Comparison of ENCODE assay signal across 2 cellular contexts in the genomic region with DNA sequence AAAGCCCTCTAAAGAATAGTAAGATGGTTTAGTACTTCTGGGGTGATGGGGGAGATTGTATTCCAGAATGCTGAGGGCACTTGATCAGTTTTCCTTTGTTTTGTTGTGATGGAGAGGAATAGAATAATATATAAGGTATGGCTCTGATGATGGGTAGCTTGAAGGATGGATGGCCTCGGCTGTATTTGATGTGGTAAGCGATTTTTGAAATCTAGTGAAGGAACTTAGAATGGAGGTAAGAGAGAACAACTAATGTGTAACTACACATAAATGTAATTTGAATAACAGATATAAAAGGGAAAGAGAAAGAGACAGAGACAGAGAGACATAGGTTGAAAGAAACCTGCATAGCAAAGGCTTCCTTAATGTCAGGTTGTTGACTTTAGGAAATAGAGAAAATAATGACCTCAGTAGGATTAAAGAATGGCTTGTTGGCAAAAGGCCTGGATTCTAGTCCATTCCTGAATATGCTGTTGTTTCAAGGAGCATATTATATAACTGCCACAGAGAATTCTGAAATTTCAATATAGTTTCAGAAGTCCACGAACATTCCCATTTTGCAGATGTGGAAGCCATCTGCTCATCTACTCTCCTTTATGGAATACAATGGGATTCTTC.
TF ChIP-seq lines count a peak whose summit lies in the region.

No MANE protein-coding gene starts in this region.

TF ChIP-seq in A549, 52 proteins besides CTCF, POLR2A, EP300 and RAD21:
- no peak for TF ChIP-seq GATA3 (IDR thresholded peaks at IDR 0.05; ENCODE audit: borderline replicate concordance)
- peak; percentile 40 for TF ChIP-seq MAFK (IDR thresholded peaks at IDR 0.05; ENCODE audit: partially characterized antibody)

TF ChIP-seq in endothelial cell of umbilical vein, 7 proteins besides CTCF, POLR2A, EP300 and RAD21:
- TF ChIP-seq JUN (IDR thresholded peaks at IDR 0.05; ENCODE audit: borderline replicate concordance, insufficient read depth, insufficient read length, low read depth) (no peak), MYC (IDR thresholded peaks at IDR 0.05; ENCODE audit: low read depth, low read length) (no peak), GATA2 (IDR thresholded peaks at IDR 0.05; ENCODE audit: insufficient read depth, insufficient read length, low read depth, low read length) (no peak), FOS (IDR thresholded peaks at IDR 0.05; ENCODE audit: borderline replicate concordance, insufficient read depth, low read length) (no peak), EZH2 (IDR thresholded peaks at IDR 0.05; ENCODE audit: borderline replicate concordance, low read depth, low read length, severe bottlenecking) (no peak), POLR2AphosphoS5 (IDR thresholded peaks at IDR 0.05; ENCODE audit: insufficient read depth, low read depth, low read length) (no peak)
- TF ChIP-seq, protein P1, sequence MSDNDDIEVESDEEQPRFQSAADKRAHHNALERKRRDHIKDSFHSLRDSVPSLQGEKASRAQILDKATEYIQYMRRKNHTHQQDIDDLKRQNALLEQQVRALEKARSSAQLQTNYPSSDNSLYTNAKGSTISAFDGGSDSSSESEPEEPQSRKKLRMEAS (IDR thresholded peaks at IDR 0.05; ENCODE audit: insufficient read depth, insufficient read length): no peak
